Comparison of ENCODE assay signal across 24 cellular contexts in genomic region chr6:27957526-27957925, GRCh38. TPM values are rescaled to one million over a fixed set of nuclear protein-coding genes. Genes with fewer than 3 reads are reported as not detected.
DNase-seq lines count a peak whose midpoint lies in the region; ATAC-seq lines count a peak whose summit lies in the region.
"Had no signal": no experiment of that assay in that cellular context is flagged by ENCODE, and none has a peak within 500 bp of the region (broad histone marks: within the 10 kb centered on the region; RNA-seq: fewer than 3 reads in every experiment).

No MANE protein-coding gene starts in this region.

- H4K20me1 ChIP-seq in BLaER1 = no peaks in the 10 kb centered on the region

- peak; percentile 53 for ATAC-seq in GM18907 (IDR thresholded peaks at IDR 0.05; ENCODE audit: unreplicated experiment)
- ATAC-seq: A549, HCT116 had no signal

- no peaks in the 10 kb centered on the region for H3K9me3 ChIP-seq in BLaER1
- H3K9me3 ChIP-seq: A549 had no signal

- no peaks in the 10 kb centered on the region for H3K36me3 ChIP-seq in BLaER1

- no peak overlapping the region for H3K4me3 ChIP-seq in BLaER1
- H3K4me3 ChIP-seq: A549 had no signal

- H3K27ac ChIP-seq in BLaER1 = peak overlapping the region; percentile 69
- H3K27ac ChIP-seq: 22Rv1, A549, HL-60, KMS-11 had no signal

- DNase-seq in LHCN-M2 (ENCODE audit: low read depth) (peak; percentile 6), myocyte (ENCODE audit: low read depth) (peak; percentile 22), AG20443 (ENCODE audit: low spot score) (no peak), EL (no peak)
- no peak for DNase-seq in stimulated activated CD4-positive, alpha-beta T cell treated with anti-CD3 and anti-CD28 coated beads, Interleukin-15, amount 100 ng/mL, for 24 hours
- DNase-seq: C1 segment of cervical spinal cord; CD4-positive, CD25-positive, alpha-beta regulatory T cell; CD8-positive, alpha-beta memory T cell; COR-L47; DMS 273 treated with DMSO at 0.1 percent for 48 hours; DMS53; DND-41; GDM1; GOT3; H7; HFFc6 had no signal

- H3K4me1 ChIP-seq in BLaER1 = peaks cover 19% of the 10 kb centered on the region
- H3K4me1 ChIP-seq: A549 had no signal

- no peaks in the 10 kb centered on the region for H3K27me3 ChIP-seq in BLaER1

- peak overlapping the region; percentile 32 for H3K4me2 ChIP-seq in BLaER1
- H3K4me2 ChIP-seq: A549, KMS-11 had no signal

- no peak overlapping the region for H3K9ac ChIP-seq in BLaER1
- H3K9ac ChIP-seq: KMS-11 had no signal

RNA-seq across cellular contexts. Expression of gene OR2B6, which starts 0.5 kb away (rescaled TPM):
- total RNA-seq in LHCN-M2 (2014; rRNA removed) (not detected in 2 replicates), myocyte (not detected in 2 replicates)
- not detected for polyA plus RNA-seq in LHCN-M2 (2012)
- polyA plus RNA-seq in myocyte (2012) = not detected
- total RNA-seq: CD4-positive, CD25-positive, alpha-beta regulatory T cell; CD8-positive, alpha-beta memory T cell; H7; HFFc6; HT1080 had no signal
- polyA plus RNA-seq: CD4-positive, CD25-positive, alpha-beta regulatory T cell; CD8-positive, alpha-beta memory T cell had no signal

RNA-seq across cellular contexts. Expression of gene OR2B2, which starts 45.3 kb away (rescaled TPM):
- total RNA-seq in LHCN-M2 (2014; rRNA removed) (not detected in 2 replicates), myocyte (not detected in 2 replicates)
- polyA plus RNA-seq in LHCN-M2 (2012) = not detected
- polyA plus RNA-seq in myocyte (2012) = not detected
- total RNA-seq: CD4-positive, CD25-positive, alpha-beta regulatory T cell; CD8-positive, alpha-beta memory T cell; H7; HFFc6; HT1080 had no signal
- polyA plus RNA-seq: A549; CD4-positive, CD25-positive, alpha-beta regulatory T cell; CD8-positive, alpha-beta memory T cell had no signal

Comparison
In these comparisons a context has a peak if more than half of its experiments do, and no peak if none do; other contexts are left out.
1. DNase-seq: peak in LHCN-M2 (single experiment) and myocyte (single experiment); none in stimulated activated CD4-positive, alpha-beta T cell treated with anti-CD3 and anti-CD28 coated beads, Interleukin-15, amount 100 ng/mL, for 24 hours (single experiment), AG20443 (single experiment) and EL (single experiment).